ENCODE assay signal across 15 cellular contexts in genomic region chr3:38122712-38123290, GRCh38. TPM values are rescaled to one million over a fixed set of nuclear protein-coding genes. Genes with fewer than 3 reads are reported as not detected.
DNase-seq lines count a peak whose midpoint lies in the region; ATAC-seq and TF ChIP-seq lines count a peak whose summit lies in the region.
"Had no signal": no experiment of that assay in that cellular context is flagged by ENCODE, and none has a peak within 500 bp of the region (broad histone marks: within the 10 kb centered on the region; RNA-seq: fewer than 3 reads in every experiment).

No MANE protein-coding gene starts in this region.

- H3K4me3 Mint-ChIP-seq in activated CD8-positive, alpha-beta memory T cell treated with anti-CD3 and anti-CD28 coated beads, Interleukin-2, amount 10 ng/mL, durations not matched to agents 7 days and 5 days, result no peak overlapping the region
- H3K4me3 Mint-ChIP-seq in stimulated activated naive CD8-positive, alpha-beta T cell treated with anti-CD3 and anti-CD28 coated beads, Interleukin-15, Interleukin-2, amounts not matched to agents 100 ng/mL and 50 ng/mL, for 24 hours, result no peak overlapping the region
- no peak overlapping the region for H3K4me3 Mint-ChIP-seq in WTC11

- CTCF ChIA-PET in activated CD8-positive, alpha-beta memory T cell treated with anti-CD3 and anti-CD28 coated beads, Interleukin-2, amount 10 ng/mL, durations not matched to agents 7 days and 5 days (lab: Charles Lee), result no interaction called here
- CTCF ChIA-PET in WTC11 (lab: Charles Lee), result no interaction called here

- no peak overlapping the region for H3K27ac Mint-ChIP-seq in activated CD8-positive, alpha-beta memory T cell treated with anti-CD3 and anti-CD28 coated beads, Interleukin-2, amount 10 ng/mL, durations not matched to agents 7 days and 5 days
- peak overlapping the region; percentile 61 for H3K27ac Mint-ChIP-seq in stimulated activated naive CD8-positive, alpha-beta T cell treated with anti-CD3 and anti-CD28 coated beads, Interleukin-15, Interleukin-2, amounts not matched to agents 100 ng/mL and 50 ng/mL, for 24 hours
- no peak overlapping the region for H3K27ac Mint-ChIP-seq in WTC11

- no peak for ATAC-seq in activated CD8-positive, alpha-beta memory T cell treated with anti-CD3 and anti-CD28 coated beads, Interleukin-2, amount 10 ng/mL, durations not matched to agents 7 days and 5 days
- no peak for ATAC-seq in WTC11
- ATAC-seq: A549, GM12878, K562 had no signal

- TF ChIP-seq CTCF in WTC11 (IDR thresholded peaks at IDR 0.05), result no peak

- POLR2A ChIA-PET in WTC11 (lab: Charles Lee), result no interaction called here

- no peaks in the 10 kb centered on the region for H3K27me3 Mint-ChIP-seq in activated CD8-positive, alpha-beta memory T cell treated with anti-CD3 and anti-CD28 coated beads, Interleukin-2, amount 10 ng/mL, durations not matched to agents 7 days and 5 days
- no peaks in the 10 kb centered on the region for H3K27me3 Mint-ChIP-seq in stimulated activated naive CD8-positive, alpha-beta T cell treated with anti-CD3 and anti-CD28 coated beads, Interleukin-15, Interleukin-2, amounts not matched to agents 100 ng/mL and 50 ng/mL, for 24 hours
- H3K27me3 Mint-ChIP-seq in WTC11 (ENCODE audit: low read depth), result no peaks in the 10 kb centered on the region

- H3K36me3 Mint-ChIP-seq in activated CD8-positive, alpha-beta memory T cell treated with anti-CD3 and anti-CD28 coated beads, Interleukin-2, amount 10 ng/mL, durations not matched to agents 7 days and 5 days, result peaks cover 24% of the 10 kb centered on the region
- peaks cover 47% of the 10 kb centered on the region for H3K36me3 Mint-ChIP-seq in stimulated activated naive CD8-positive, alpha-beta T cell treated with anti-CD3 and anti-CD28 coated beads, Interleukin-15, Interleukin-2, amounts not matched to agents 100 ng/mL and 50 ng/mL, for 24 hours (ENCODE audit: low read depth)
- peaks cover 42% of the 10 kb centered on the region for H3K36me3 Mint-ChIP-seq in WTC11

- H3K4me1 Mint-ChIP-seq in activated CD8-positive, alpha-beta memory T cell treated with anti-CD3 and anti-CD28 coated beads, Interleukin-2, amount 10 ng/mL, durations not matched to agents 7 days and 5 days, result peaks cover 2% of the 10 kb centered on the region
- peaks cover 11% of the 10 kb centered on the region for H3K4me1 Mint-ChIP-seq in stimulated activated naive CD8-positive, alpha-beta T cell treated with anti-CD3 and anti-CD28 coated beads, Interleukin-15, Interleukin-2, amounts not matched to agents 100 ng/mL and 50 ng/mL, for 24 hours (ENCODE audit: low read depth)
- no peaks in the 10 kb centered on the region for H3K4me1 Mint-ChIP-seq in WTC11

- no peaks in the 10 kb centered on the region for H3K9me3 Mint-ChIP-seq in activated CD8-positive, alpha-beta memory T cell treated with anti-CD3 and anti-CD28 coated beads, Interleukin-2, amount 10 ng/mL, durations not matched to agents 7 days and 5 days (ENCODE audit: low read depth)
- no peaks in the 10 kb centered on the region for H3K9me3 Mint-ChIP-seq in stimulated activated naive CD8-positive, alpha-beta T cell treated with anti-CD3 and anti-CD28 coated beads, Interleukin-15, Interleukin-2, amounts not matched to agents 100 ng/mL and 50 ng/mL, for 24 hours
- no peaks in the 10 kb centered on the region for H3K9me3 Mint-ChIP-seq in WTC11

- peak; percentile 6 for DNase-seq in activated T-cell treated with anti-CD3 and anti-CD28 coated beads, Interleukin-2, amount 50 U/mL, for 1 hour
- DNase-seq in activated T-cell treated with anti-CD3 and anti-CD28 coated beads for 4 hours (no peak), ecto neural progenitor cell (ENCODE audit: low spot score) (peak; percentile 17), NCI-H446 treated with DMSO at 0.1 percent for 48 hours (lab: John Stamatoyannopoulos, UW) (no peak), WTC11 (ENCODE audit: low spot score) (no peak)
- DNase-seq in activated CD8-positive, alpha-beta memory T cell treated with anti-CD3 and anti-CD28 coated beads, Interleukin-2, amount 10 ng/mL, durations not matched to agents 7 days and 5 days, result peak; percentile 31
- DNase-seq: GDM1, GOT3, NCI-H187, NCI-H226, NCI-H526 treated with DMSO at 0.1 percent for 48 hours had no signal

TF ChIP-seq in WTC11, 78 proteins besides CTCF, POLR2A, EP300 and RAD21 (continues in another document):
- TF ChIP-seq, protein P1, sequence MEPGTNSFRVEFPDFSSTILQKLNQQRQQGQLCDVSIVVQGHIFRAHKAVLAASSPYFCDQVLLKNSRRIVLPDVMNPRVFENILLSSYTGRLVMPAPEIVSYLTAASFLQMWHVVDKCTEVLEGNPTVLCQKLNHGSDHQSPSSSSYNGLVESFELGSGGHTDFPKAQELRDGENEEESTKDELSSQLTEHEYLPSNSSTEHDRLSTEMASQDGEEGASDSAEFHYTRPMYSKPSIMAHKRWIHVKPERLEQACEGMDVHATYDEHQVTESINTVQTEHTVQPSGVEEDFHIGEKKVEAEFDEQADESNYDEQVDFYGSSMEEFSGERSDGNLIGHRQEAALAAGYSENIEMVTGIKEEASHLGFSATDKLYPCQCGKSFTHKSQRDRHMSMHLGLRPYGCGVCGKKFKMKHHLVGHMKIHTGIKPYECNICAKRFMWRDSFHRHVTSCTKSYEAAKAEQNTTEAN (CRISPR knock-in tag; IDR thresholded peaks at IDR 0.05), result no peak
- TF ChIP-seq ATF1 (CRISPR knock-in tag; IDR thresholded peaks at IDR 0.05) (no peak), PRDM15 (CRISPR knock-in tag; IDR thresholded peaks at IDR 0.05) (no peak), ZNF317 (CRISPR knock-in tag; IDR thresholded peaks at IDR 0.05; ENCODE audit: borderline replicate concordance, low read depth) (no peak), RELA (CRISPR knock-in tag; IDR thresholded peaks at IDR 0.05; ENCODE audit: borderline replicate concordance) (no peak), ATF2 (CRISPR knock-in tag; IDR thresholded peaks at IDR 0.05; ENCODE audit: borderline replicate concordance, low read depth) (no peak), ZNF219 (CRISPR knock-in tag; IDR thresholded peaks at IDR 0.05; ENCODE audit: borderline replicate concordance) (no peak), FOXP4 (CRISPR knock-in tag; IDR thresholded peaks at IDR 0.05) (no peak), NFE2L1 (CRISPR knock-in tag; IDR thresholded peaks at IDR 0.05) (no peak)

RNA-seq across cellular contexts. Expression of gene ACAA1, which starts 14.1 kb away (rescaled TPM):
- 10 to 100 TPM; 91.3 to 91.7 TPM for total RNA-seq in activated CD8-positive, alpha-beta memory T cell treated with anti-CD3 and anti-CD28 coated beads, Interleukin-2, amount 10 ng/mL, durations not matched to agents 7 days and 5 days
- total RNA-seq in WTC11 (2021), result 34.4 to 46.5 TPM (median 39.0 TPM) in 3 replicates

RNA-seq across cellular contexts. Expression of gene MYD88, which starts 15.7 kb away (rescaled TPM):
- 10 to 100 TPM; 69.3 to 70.3 TPM for total RNA-seq in activated CD8-positive, alpha-beta memory T cell treated with anti-CD3 and anti-CD28 coated beads, Interleukin-2, amount 10 ng/mL, durations not matched to agents 7 days and 5 days
- total RNA-seq in WTC11 (2021), result 18.1 to 19.2 TPM (median 19.2 TPM) in 3 replicates

RNA-seq across cellular contexts. Expression of gene OXSR1, which starts 42.5 kb away (rescaled TPM):
- total RNA-seq in activated CD8-positive, alpha-beta memory T cell treated with anti-CD3 and anti-CD28 coated beads, Interleukin-2, amount 10 ng/mL, durations not matched to agents 7 days and 5 days, result 10 to 100 TPM; 47.8 to 56.3 TPM
- 49.4 to 52.4 TPM (median 50.6 TPM) in 3 replicates for total RNA-seq in WTC11 (2021)

Comparison
In these comparisons a context has a peak if more than half of its experiments do, and no peak if none do; other contexts are left out.
1. DNase-seq: peak in activated T-cell treated with anti-CD3 and anti-CD28 coated beads, Interleukin-2, amount 50 U/mL, for 1 hour (single experiment), activated CD8-positive, alpha-beta memory T cell treated with anti-CD3 and anti-CD28 coated beads, Interleukin-2, amount 10 ng/mL, durations not matched to agents 7 days and 5 days (single experiment) and ecto neural progenitor cell (single experiment); none in activated T-cell treated with anti-CD3 and anti-CD28 coated beads for 4 hours (single experiment), NCI-H446 treated with DMSO at 0.1 percent for 48 hours (single experiment) and WTC11 (single experiment).